26 cellular contexts compared by ENCODE assay signal in genomic region chr6:44854712-44855111, GRCh38.
DNase-seq lines count a peak whose midpoint lies in the region; ATAC-seq, FAIRE-seq and TF ChIP-seq lines count a peak whose summit lies in the region.
"Had no signal": no experiment of that assay in that cellular context is flagged by ENCODE, and none has a peak within 500 bp of the region (broad histone marks: within the 10 kb centered on the region; RNA-seq: fewer than 3 reads in every experiment).

No MANE protein-coding gene starts in this region.

- H2AFZ ChIP-seq in SK-N-SH (ENCODE audit: low read depth) = no peak overlapping the region
- H2AFZ ChIP-seq in astrocyte (ENCODE audit: low read depth, low read length) = no peak overlapping the region
- H2AFZ ChIP-seq: GM23248 had no signal

- H3K4me3 ChIP-seq in SK-N-SH (ENCODE audit: low read depth in 2 of 2, low read length in 1 of 2) (no peak overlapping the region), astrocyte (ENCODE audit: insufficient read depth, low read depth, low read length) (no peak overlapping the region), tibial artery (no peak overlapping the region)
- H3K4me3 ChIP-seq in naive thymus-derived CD4-positive, alpha-beta T cell (ENCODE audit: low read length) = no peak overlapping the region
- H3K4me3 ChIP-seq: BLaER1, GM12878, GM23248 had no signal

- H3K27me3 ChIP-seq in SK-N-SH (ENCODE audit: insufficient read depth) = no peaks in the 10 kb centered on the region
- H3K27me3 ChIP-seq in astrocyte (ENCODE audit: insufficient read depth, low read length) = no peaks in the 10 kb centered on the region
- no peaks in the 10 kb centered on the region for H3K27me3 ChIP-seq in naive thymus-derived CD4-positive, alpha-beta T cell (ENCODE audit: control insufficient read depth in 2 of 2, insufficient read depth in 2 of 2, low read length in 2 of 2)
- no peaks in the 10 kb centered on the region for H3K27me3 ChIP-seq in tibial artery
- H3K27me3 ChIP-seq: BLaER1 had no signal

- no peak overlapping the region for H3K9ac ChIP-seq in SK-N-SH
- no peak overlapping the region for H3K9ac ChIP-seq in astrocyte (ENCODE audit: low read length)
- H3K9ac ChIP-seq: BLaER1, GM23248 had no signal

- H3K27ac ChIP-seq in SK-N-SH (ENCODE audit: low read depth in 2 of 2, low read length in 1 of 2) (no peak overlapping the region), astrocyte (ENCODE audit: low read depth, low read length) (no peak overlapping the region), tibial artery (no peak overlapping the region)
- H3K27ac ChIP-seq in naive thymus-derived CD4-positive, alpha-beta T cell (ENCODE audit: low read depth, low read length) = no peak overlapping the region
- H3K27ac ChIP-seq: 22Rv1, BLaER1, GM23248 had no signal

- DNase-seq in SK-N-SH = no peak
- no peak for DNase-seq in astrocyte (ENCODE audit: low read depth)
- no peak for DNase-seq in naive thymus-derived CD4-positive, alpha-beta T cell
- no peak for DNase-seq in T-helper 2 cell
- DNase-seq in tibial artery = no peak
- no peak for DNase-seq in activated T-cell treated with anti-CD3 and anti-CD28 coated beads, Interleukin-2, amount 50 U/mL, for 48 hours
- DNase-seq in activated naive CD4-positive, alpha-beta T cell treated with anti-CD3 and anti-CD28 coated beads, Interleukin-2, amount 50 U/mL, for 16 hours = no peak
- DNase-seq: CD4-positive, alpha-beta T cell; CD8-positive, alpha-beta memory T cell; DMS 273 treated with DMSO at 0.1 percent for 48 hours; DMS79; EL; GDM1; GM23248; H7; HCEC 1CT had no signal

- TF ChIP-seq CTCF in SK-N-SH (IDR thresholded peaks at IDR 0.05) (no peak), astrocyte (IDR thresholded peaks at IDR 0.05; ENCODE audit: insufficient read depth, low read depth, low read length) (no peak), tibial artery (IDR thresholded peaks at IDR 0.05) (no peak)

- POLR2A ChIA-PET in SK-N-SH (lab: Yijun Ruan, JAX) = no interaction called here
- POLR2A ChIA-PET in naive thymus-derived CD4-positive, alpha-beta T cell (lab: Charles Lee) = interaction anchor here (1.2 kb wide), 1 partner anchor 9 kb away, joined by 6 read pairs; no protein-coding TSS in a partner anchor

- no peak for TF ChIP-seq RAD21 in SK-N-SH (IDR thresholded peaks at IDR 0.05; ENCODE audit: low read length)

- no peak for ATAC-seq in SK-N-SH treated with all-trans-retinoic acid at 6 μM for 48 hours
- ATAC-seq in naive thymus-derived CD4-positive, alpha-beta T cell = peak; percentile 27
- ATAC-seq: GM12878 had no signal

- H3K9me2 ChIP-seq in SK-N-SH = no peaks in the 10 kb centered on the region

- H3K36me3 ChIP-seq in SK-N-SH (replicated peaks in 1 of 2; ENCODE audit: control insufficient read depth in 1 of 2, insufficient read depth in 2 of 2, low read length in 1 of 2) (no peaks in the 10 kb centered on the region), astrocyte (ENCODE audit: insufficient read depth, low read length) (no peaks in the 10 kb centered on the region), tibial artery (no peaks in the 10 kb centered on the region)
- H3K36me3 ChIP-seq in naive thymus-derived CD4-positive, alpha-beta T cell (ENCODE audit: control insufficient read depth in 2 of 3, insufficient read depth in 3 of 3, low read length in 3 of 3) = no peaks in the 10 kb centered on the region
- H3K36me3 ChIP-seq: BLaER1 had no signal

- peaks cover 26% of the 10 kb centered on the region for H3K4me1 Mint-ChIP-seq in astrocyte (ENCODE audit: low read depth, unreplicated experiment)
- H3K4me1 Mint-ChIP-seq in naive thymus-derived CD4-positive, alpha-beta T cell = peaks cover 15 to 71% (median 54%) of the 10 kb centered on the region in 7 donors
- H3K4me1 Mint-ChIP-seq: B cell had no signal

- CTCF ChIA-PET in SK-N-SH (lab: Yijun Ruan, JAX) = interaction anchor here (1.0 kb wide), 1 partner anchor 199 kb away, joined by 3 read pairs; no protein-coding TSS in a partner anchor
- CTCF ChIA-PET in naive thymus-derived CD4-positive, alpha-beta T cell (lab: Charles Lee) = no interaction called here

- H3F3A ChIP-seq in SK-N-SH (replicated peaks; ENCODE audit: insufficient read depth) = no peaks in the 10 kb centered on the region

- FAIRE-seq in astrocyte (lab: Jason Lieb, UNC) = peak; percentile 37
- FAIRE-seq: A204.1, D721Med, GM19239, H1 had no signal

- intact Hi-C loops in naive thymus-derived CD4-positive, alpha-beta T cell (cut with micrococcal nuclease) = no loop called here
- intact Hi-C loops in tibial artery (cut with DNase I; ENCODE audit: low total_unique reads) = no loop called here

- H3K4me3 Mint-ChIP-seq in astrocyte (ENCODE audit: unreplicated experiment) = no peak overlapping the region
- peak overlapping the region in 2 of 10 donors; percentile 42 to 43 for H3K4me3 Mint-ChIP-seq in naive thymus-derived CD4-positive, alpha-beta T cell
- H3K4me3 Mint-ChIP-seq: B cell; CD14-positive monocyte; CD4-positive, alpha-beta T cell; CD8-positive, alpha-beta memory T cell had no signal

- no peaks in the 10 kb centered on the region for H3K9me3 Mint-ChIP-seq in astrocyte (ENCODE audit: unreplicated experiment)
- H3K9me3 Mint-ChIP-seq in naive thymus-derived CD4-positive, alpha-beta T cell = peaks cover 0 to 2% (median 0%) of the 10 kb centered on the region in 11 donors
- H3K9me3 Mint-ChIP-seq: CD4-positive, alpha-beta T cell; CD8-positive, alpha-beta memory T cell had no signal

- H3K4me1 ChIP-seq in SK-N-SH (ENCODE audit: control insufficient read depth in 1 of 2, insufficient read depth in 2 of 2, low read depth in 1 of 2, low read length in 1 of 2) (peaks cover 0 to 4% of the 10 kb centered on the region in 2 experiments; a peak in 3 of 4 replicates), astrocyte (ENCODE audit: insufficient read depth, low read length) (peaks cover 5% of the 10 kb centered on the region), tibial artery (peaks cover 0 to 17% (median 3%) of the 10 kb centered on the region in 4 donors)
- H3K4me1 ChIP-seq in naive thymus-derived CD4-positive, alpha-beta T cell (ENCODE audit: control insufficient read depth in 2 of 2, insufficient read depth in 2 of 2, low read length in 2 of 2) = peaks cover 0 to 13% of the 10 kb centered on the region in 2 donors

- H3K9me3 ChIP-seq in SK-N-SH (no peaks in the 10 kb centered on the region), astrocyte (ENCODE audit: insufficient read depth, low read depth, low read length) (no peaks in the 10 kb centered on the region), tibial artery (no peaks in the 10 kb centered on the region)
- no peaks in the 10 kb centered on the region for H3K9me3 ChIP-seq in naive thymus-derived CD4-positive, alpha-beta T cell (ENCODE audit: control insufficient read depth in 2 of 3, low read length in 3 of 3)
- H3K9me3 ChIP-seq: BLaER1 had no signal

- no peak overlapping the region for H3K27ac Mint-ChIP-seq in astrocyte (ENCODE audit: unreplicated experiment)
- peak overlapping the region in 2 of 9 donors; percentile 51 to 63 for H3K27ac Mint-ChIP-seq in naive thymus-derived CD4-positive, alpha-beta T cell
- H3K27ac Mint-ChIP-seq: B cell; CD14-positive monocyte; CD4-positive, alpha-beta T cell had no signal

- H4K20me1 ChIP-seq in SK-N-SH (ENCODE audit: insufficient read depth) = no peaks in the 10 kb centered on the region
- H4K20me1 ChIP-seq in astrocyte (ENCODE audit: insufficient read depth, low read length) = no peaks in the 10 kb centered on the region
- H4K20me1 ChIP-seq: BLaER1 had no signal

- H3K27me3 Mint-ChIP-seq in astrocyte (ENCODE audit: low read depth, unreplicated experiment) = no peaks in the 10 kb centered on the region
- H3K27me3 Mint-ChIP-seq in naive thymus-derived CD4-positive, alpha-beta T cell = no peaks in the 10 kb centered on the region
- H3K27me3 Mint-ChIP-seq: B cell; CD4-positive, alpha-beta T cell had no signal

- H3K79me2 ChIP-seq in SK-N-SH (ENCODE audit: insufficient read depth) (no peaks in the 10 kb centered on the region), astrocyte (ENCODE audit: insufficient read depth, low read length) (no peaks in the 10 kb centered on the region)

- H3K4me2 ChIP-seq in SK-N-SH (no peak overlapping the region), astrocyte (ENCODE audit: low read length) (no peak overlapping the region)

- no peaks in the 10 kb centered on the region for H3K36me3 Mint-ChIP-seq in astrocyte (ENCODE audit: low read depth, unreplicated experiment)
- peaks cover 0 to 31% (median 13%) of the 10 kb centered on the region in 5 donors for H3K36me3 Mint-ChIP-seq in naive thymus-derived CD4-positive, alpha-beta T cell
- H3K36me3 Mint-ChIP-seq: CD14-positive monocyte had no signal

- no peak for TF ChIP-seq EP300 in SK-N-SH (IDR thresholded peaks at IDR 0.05; ENCODE audit: borderline replicate concordance in 1 of 2, low read depth in 1 of 2, low read length in 1 of 2)

TF ChIP-seq in SK-N-SH treated with all-trans-retinoic acid at 6 μM for 48 hours, 23 proteins besides CTCF, POLR2A, EP300 and RAD21:
- TF ChIP-seq CSDC2 (CRISPR knock-in tag; IDR thresholded peaks at IDR 0.05) (no peak), RARB (CRISPR knock-in tag; IDR thresholded peaks at IDR 0.05) (no peak), ISL1 (CRISPR knock-in tag; IDR thresholded peaks at IDR 0.05) (peak; percentile 68), ZNF565 (CRISPR knock-in tag; conservative IDR thresholded peaks at IDR 0.05; ENCODE audit: low read depth) (no peak)

TF ChIP-seq in SK-N-SH, 30 proteins besides CTCF, POLR2A, EP300 and RAD21 (continues in another document):
- TF ChIP-seq REST (IDR thresholded peaks at IDR 0.05; ENCODE audit: low read depth, low read length) (no peak), EZH2phosphoT487 (IDR thresholded peaks at IDR 0.05; ENCODE audit: borderline replicate concordance, low read depth) (no peak)
